ENCODE assay signal across 8 cellular contexts in genomic region chr11:9461068-9461759, GRCh38. TPM values are rescaled to one million over a fixed set of nuclear protein-coding genes. Genes with fewer than 3 reads are reported as not detected.
DNase-seq lines count a peak whose midpoint lies in the region; ATAC-seq lines count a peak whose summit lies in the region.

No MANE protein-coding gene starts in this region.

- ATAC-seq in GM19043 (IDR thresholded peaks at IDR 0.05; ENCODE audit: low read depth, unreplicated experiment) (peak; percentile 45), HG03342 (IDR thresholded peaks at IDR 0.05; ENCODE audit: unreplicated experiment) (peak; percentile 47), left lobe of liver (peak; percentile 77)

- peak; percentile 74 to 87 for DNase-seq in AML-193 (lab: John Stamatoyannopoulos, UW)
- peak; percentile 96 for DNase-seq in NCI-H446 (lab: John Stamatoyannopoulos, UW)
- peak; percentile 83 for DNase-seq in activated CD4-positive, alpha-beta T cell treated with anti-CD3 and anti-CD28 coated beads for 48 hours
- DNase-seq in cortex of kidney (lab: John Stamatoyannopoulos, UW): peak; percentile 31
- DNase-seq in left lobe of liver (ENCODE audit: low spot score): peak; percentile 89
- peak; percentile 60 for DNase-seq in stimulated activated CD4-positive, alpha-beta T cell treated with anti-CD3 and anti-CD28 coated beads, Interleukin-2, amount 100 ng/mL, for 4 hours (ENCODE audit: low read depth)

RNA-seq across cellular contexts. Expression of gene ZNF143, which starts 0.4 kb away (rescaled TPM):
- total RNA-seq in left lobe of liver: 7.0 TPM

Comparison
In these comparisons a context has a peak if more than half of its experiments do, and no peak if none do; other contexts are left out.
1. Peak in every context shown above with its lines: DNase-seq and ATAC-seq.
2. DNase-seq: peak in every context shown above with its lines; median percentile 96 in NCI-H446; 89 in left lobe of liver; 83 in activated CD4-positive, alpha-beta T cell treated with anti-CD3 and anti-CD28 coated beads for 48 hours; 80 in AML-193; 60 in stimulated activated CD4-positive, alpha-beta T cell treated with anti-CD3 and anti-CD28 coated beads, Interleukin-2, amount 100 ng/mL, for 4 hours; 31 in cortex of kidney.